ENCODE assay signal across 28 cellular contexts in the genomic region with DNA sequence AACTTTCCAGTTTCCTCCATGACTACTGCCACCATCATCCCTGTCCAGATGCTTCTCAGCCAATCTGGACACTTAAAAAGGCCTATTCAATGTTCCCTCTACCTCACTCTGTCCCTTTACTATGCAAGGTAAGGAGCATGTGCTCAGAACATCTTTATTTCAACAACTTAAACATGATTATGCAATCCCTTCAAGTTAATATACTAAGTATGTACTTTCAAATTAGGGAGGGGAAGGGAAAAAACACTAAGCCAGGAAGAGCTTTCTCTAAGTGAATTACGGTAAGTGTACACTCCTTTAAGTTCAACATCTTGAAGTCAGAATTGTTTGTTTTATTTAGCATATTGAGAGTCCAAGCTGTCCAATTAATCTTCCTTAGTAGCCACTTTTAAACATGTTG.
"Had no signal": no experiment of that assay in that cellular context is flagged by ENCODE, and none has a peak within 500 bp of the region (broad histone marks: within the 10 kb centered on the region; RNA-seq: fewer than 3 reads in every experiment).

No MANE protein-coding gene starts in this region.

- H3K27me3 ChIP-seq: adrenal gland had no signal

- H3K4me3 ChIP-seq: adrenal gland, SK-N-MC had no signal

- H3K4me1 ChIP-seq: adrenal gland had no signal

- H3K9me3 ChIP-seq: adrenal gland had no signal

- H3K27ac ChIP-seq: adrenal gland, SK-N-MC had no signal

- ATAC-seq: Right ventricle myocardium inferior, T-cell had no signal

- DNase-seq: activated B cell treated with CpG ODN at 0.5 μM for 24 hours; activated CD4-positive, alpha-beta T cell treated with anti-CD3 and anti-CD28 coated beads for 1 hour; activated CD4-positive, alpha-beta T cell treated with anti-CD3 and anti-CD28 coated beads, Interleukin-2, amount 10 ng/mL, durations not matched to agents 24 days and 14 days; activated CD4-positive, alpha-beta T cell treated with anti-CD3 and anti-CD28 coated beads, Interleukin-2, amount 50 U/mL, for 48 hours; activated CD8-positive, alpha-beta memory T cell treated with anti-CD3 and anti-CD28 coated beads for 24 hours; activated gamma-delta T cell treated with Interleukin-2 at 50 U/mL for 16 hours; activated naive CD4-positive, alpha-beta T cell treated with anti-CD3 and anti-CD28 coated beads, Interleukin-2, amount 10 ng/mL, durations not matched to agents 7 days and 5 days; activated naive CD8-positive, alpha-beta T cell treated with anti-CD3 and anti-CD28 coated beads for 36 hours; activated T-cell treated with anti-CD3 and anti-CD28 coated beads, Interleukin-2, amount 50 U/mL, for 48 hours; adrenal gland; aorta; KG1; NCI-H1092; NCI-H1417; NCI-H1694; NCI-H2029; NCI-H2107; NCI-H2171 treated with DMSO at 0.1 percent for 48 hours; NCI-H226; NCI-H526 treated with DMSO at 0.1 percent for 48 hours; NCI-H82; RPMI8226; T-cell; T-helper 2 cell; T1000 had no signal

- FAIRE-seq: TTC549 had no signal
